In genomic region chr4:81594495-81595169, GRCh38 we compare ENCODE assay signal across 1 cellular context.
TF ChIP-seq lines count a peak whose summit lies in the region.

No MANE protein-coding gene starts in this region.

TF ChIP-seq in HEK293, 187 proteins besides CTCF, POLR2A, EP300 and RAD21 (continued from another document):
- peak; percentile 20; the same call in 1 of the 2 replicates for TF ChIP-seq ZNF341 (tag by site-specific recombination; IDR thresholded peaks at IDR 0.05; ENCODE audit: low read depth)
- no peak for TF ChIP-seq HOXA7 (CRISPR knock-in tag; IDR thresholded peaks at IDR 0.05; ENCODE audit: borderline replicate concordance)
- peak; percentile 67; the same call in 1 of the 2 replicates for TF ChIP-seq MZF1 (tag by site-specific recombination; IDR thresholded peaks at IDR 0.05; ENCODE audit: borderline replicate concordance)
- no peak for TF ChIP-seq YY2 (tag by site-specific recombination; IDR thresholded peaks at IDR 0.05)
- TF ChIP-seq ZNF138 (tag by site-specific recombination; IDR thresholded peaks at IDR 0.05; ENCODE audit: borderline replicate concordance): no peak
- no peak for TF ChIP-seq MYNN (tag by site-specific recombination; IDR thresholded peaks at IDR 0.05; ENCODE audit: borderline replicate concordance)
- TF ChIP-seq ZNF221 (tag by site-specific recombination; IDR thresholded peaks at IDR 0.05; ENCODE audit: borderline replicate concordance): no peak
- TF ChIP-seq IKZF3 (tag by site-specific recombination; IDR thresholded peaks at IDR 0.05): no peak
- no peak for TF ChIP-seq ZNF23 (tag by site-specific recombination; IDR thresholded peaks at IDR 0.05; ENCODE audit: borderline replicate concordance)
- no peak for TF ChIP-seq ZNF48 (tag by site-specific recombination; IDR thresholded peaks at IDR 0.05)
